In genomic region chr3:14397531-14397930, GRCh38 we compare ENCODE assay signal across 16 cellular contexts. TPM values are rescaled to one million over a fixed set of nuclear protein-coding genes. Genes with fewer than 3 reads are reported as not detected.
DNase-seq lines count a peak whose midpoint lies in the region; ATAC-seq, FAIRE-seq and TF ChIP-seq lines count a peak whose summit lies in the region.
"Had no signal": no experiment of that assay in that cellular context is flagged by ENCODE, and none has a peak within 500 bp of the region (broad histone marks: within the 10 kb centered on the region; RNA-seq: fewer than 3 reads in every experiment).

No MANE protein-coding gene starts in this region.

- no peak overlapping the region for H3K4me3 ChIP-seq in H1 (ENCODE audit: extremely low read depth in 1 of 4, insufficient read depth in 2 of 4, low read depth in 3 of 4, low read length in 4 of 4)
- H3K4me3 ChIP-seq in MM.1S (ENCODE audit: low read length): no peak overlapping the region
- no peak overlapping the region for H3K4me3 ChIP-seq in breast epithelium
- H3K4me3 ChIP-seq: Peyer's patch had no signal

- H3K36me3 Mint-ChIP-seq in stimulated activated naive CD8-positive, alpha-beta T cell treated with anti-CD3 and anti-CD28 coated beads, Interleukin-15, Interleukin-2, amounts not matched to agents 100 ng/mL and 50 ng/mL, for 24 hours (ENCODE audit: low read depth): no peaks in the 10 kb centered on the region
- H3K36me3 Mint-ChIP-seq in MCF 10A (ENCODE audit: insufficient read depth, unreplicated experiment): no peaks in the 10 kb centered on the region

- CTCF ChIA-PET in H1 (lab: Charles Lee; ENCODE audit: partially characterized antibody): interaction anchor here (4.3 kb wide), 1 partner anchor 136 kb away, joined by 17 read pairs; no protein-coding TSS in a partner anchor
- CTCF ChIA-PET in MCF 10A (lab: Yijun Ruan, JAX): interaction anchor here (0.6 kb wide), 1 partner anchor 1241 kb away, joined by 5 read pairs; no protein-coding TSS in a partner anchor

- H3K4me1 ChIP-seq in H1 (replicated peaks in 1 of 4; ENCODE audit: control insufficient read depth in 3 of 4, insufficient read depth in 4 of 4, low read length in 3 of 4): peaks cover 2 to 10% (median 7%) of the 10 kb centered on the region in 4 experiments; a peak in 6 of 7 replicates
- peaks cover 4% of the 10 kb centered on the region; the same call in 1 of the 2 replicates for H3K4me1 ChIP-seq in MM.1S (ENCODE audit: low read length)
- no peaks in the 10 kb centered on the region for H3K4me1 ChIP-seq in breast epithelium

- H3K23ac ChIP-seq in H1 (ENCODE audit: insufficient read length): no peak overlapping the region

- no peak overlapping the region for H4K91ac ChIP-seq in H1 (replicated peaks; ENCODE audit: insufficient read length, low read length)

- H3K4me2 ChIP-seq in H1 (ENCODE audit: insufficient read depth in 1 of 2, low read depth in 2 of 2, low read length in 2 of 2) (no peak overlapping the region), MM.1S (ENCODE audit: low read depth, low read length) (no peak overlapping the region)

- H3K4me3 Mint-ChIP-seq in stimulated activated naive CD8-positive, alpha-beta T cell treated with anti-CD3 and anti-CD28 coated beads, Interleukin-15, Interleukin-2, amounts not matched to agents 100 ng/mL and 50 ng/mL, for 24 hours: no peak overlapping the region
- no peak overlapping the region for H3K4me3 Mint-ChIP-seq in MCF 10A (ENCODE audit: unreplicated experiment)
- H3K4me3 Mint-ChIP-seq: B cell had no signal

- H3K18ac ChIP-seq in H1 (ENCODE audit: extremely low read depth, low read length): no peak overlapping the region

- H3K36me3 ChIP-seq in H1 (ENCODE audit: control insufficient read depth in 2 of 4, insufficient read depth in 4 of 4, low read length in 3 of 4) (no peaks in the 10 kb centered on the region; a peak in 1 of 8 replicates), MM.1S (replicated peaks; ENCODE audit: insufficient read depth, low read length) (no peaks in the 10 kb centered on the region), breast epithelium (no peaks in the 10 kb centered on the region)
- H3K36me3 ChIP-seq: Peyer's patch had no signal

- no peak overlapping the region for H4K8ac ChIP-seq in H1 (ENCODE audit: extremely low read depth, insufficient read depth, low read length)

- no peaks in the 10 kb centered on the region; the same call in 1 of the 2 replicates for H3K23me2 ChIP-seq in H1 (ENCODE audit: low read depth, low read length)

- H3K4ac ChIP-seq in H1 (replicated peaks; ENCODE audit: insufficient read length, low read depth, low read length): no peak overlapping the region

- peak overlapping the region; percentile 59 for H3K27ac Mint-ChIP-seq in stimulated activated naive CD8-positive, alpha-beta T cell treated with anti-CD3 and anti-CD28 coated beads, Interleukin-15, Interleukin-2, amounts not matched to agents 100 ng/mL and 50 ng/mL, for 24 hours
- no peak overlapping the region for H3K27ac Mint-ChIP-seq in MCF 10A (ENCODE audit: low read depth, unreplicated experiment)

- H3K27me3 ChIP-seq in H1 (replicated peaks in 1 of 4; ENCODE audit: control insufficient read depth in 3 of 4, extremely low read depth in 1 of 4, insufficient read depth in 3 of 4, low read length in 3 of 4) (no peaks in the 10 kb centered on the region), MM.1S (replicated peaks; ENCODE audit: insufficient read depth, low read length) (no peaks in the 10 kb centered on the region), breast epithelium (no peaks in the 10 kb centered on the region)
- H3K27me3 ChIP-seq: Peyer's patch had no signal

- no peak overlapping the region for H2AK5ac ChIP-seq in H1 (ENCODE audit: low read depth, low read length)

- H4K5ac ChIP-seq in H1 (ENCODE audit: insufficient read length, low read depth, low read length): no peak overlapping the region

- H2AFZ ChIP-seq in H1 (ENCODE audit: low read length) (no peak overlapping the region), MM.1S (ENCODE audit: low read length) (no peak overlapping the region)

- H3K9me3 Mint-ChIP-seq in stimulated activated naive CD8-positive, alpha-beta T cell treated with anti-CD3 and anti-CD28 coated beads, Interleukin-15, Interleukin-2, amounts not matched to agents 100 ng/mL and 50 ng/mL, for 24 hours: no peaks in the 10 kb centered on the region
- no peaks in the 10 kb centered on the region for H3K9me3 Mint-ChIP-seq in MCF 10A (ENCODE audit: unreplicated experiment)

- H3K9ac ChIP-seq in H1 (replicated peaks in 1 of 4; ENCODE audit: extremely low read depth in 1 of 4, low read depth in 3 of 4, low read length in 3 of 4) (no peak overlapping the region), MM.1S (ENCODE audit: low read length) (no peak overlapping the region)

- no peaks in the 10 kb centered on the region for H3K27me3 Mint-ChIP-seq in stimulated activated naive CD8-positive, alpha-beta T cell treated with anti-CD3 and anti-CD28 coated beads, Interleukin-15, Interleukin-2, amounts not matched to agents 100 ng/mL and 50 ng/mL, for 24 hours
- H3K27me3 Mint-ChIP-seq in MCF 10A (ENCODE audit: insufficient read depth, unreplicated experiment): no peaks in the 10 kb centered on the region
- H3K27me3 Mint-ChIP-seq: B cell had no signal

- no peaks in the 10 kb centered on the region for H4K20me1 ChIP-seq in H1 (replicated peaks in 1 of 2; ENCODE audit: control insufficient read depth in 1 of 2, insufficient read depth in 2 of 2, low read length in 2 of 2)
- no peaks in the 10 kb centered on the region for H4K20me1 ChIP-seq in MM.1S (ENCODE audit: insufficient read depth, low read length)

- H3K9me3 ChIP-seq in H1 (ENCODE audit: insufficient read depth in 2 of 2, low read depth in 1 of 2, low read length in 1 of 2) (no peaks in the 10 kb centered on the region), MM.1S (replicated peaks; ENCODE audit: insufficient read depth, low read length) (no peaks in the 10 kb centered on the region), breast epithelium (no peaks in the 10 kb centered on the region)
- H3K9me3 ChIP-seq: Peyer's patch had no signal

- no peak overlapping the region for H2BK120ac ChIP-seq in H1 (replicated peaks; ENCODE audit: low read depth, low read length)

- no peaks in the 10 kb centered on the region for H3K79me2 ChIP-seq in H1 (ENCODE audit: control insufficient read depth in 1 of 2, insufficient read depth in 2 of 2, low read length in 2 of 2)
- no peaks in the 10 kb centered on the region for H3K79me2 ChIP-seq in MM.1S (ENCODE audit: low read length)

- TF ChIP-seq CTCF in H1 (IDR thresholded peaks at IDR 0.05; ENCODE audit: control extremely low read depth in 1 of 3, insufficient read depth in 1 of 3, low read depth in 1 of 3, low read length in 3 of 3) (no peak), MCF 10A (IDR thresholded peaks at IDR 0.05; ENCODE audit: unreplicated experiment) (no peak), MM.1S (IDR thresholded peaks at IDR 0.05; ENCODE audit: low read length) (no peak), breast epithelium (IDR thresholded peaks at IDR 0.05) (no peak)

- H3K9me2 ChIP-seq in MM.1S (replicated peaks; ENCODE audit: insufficient read depth, low read length): no peaks in the 10 kb centered on the region

- H3K27ac ChIP-seq in H1 (ENCODE audit: low read depth, low read length): no peak overlapping the region
- no peak overlapping the region for H3K27ac ChIP-seq in MM.1S (ENCODE audit: low read length)
- H3K27ac ChIP-seq in breast epithelium: no peak overlapping the region
- H3K27ac ChIP-seq: Peyer's patch had no signal

- POLR2A ChIA-PET in H1 (lab: Charles Lee; ENCODE audit: partially characterized antibody): interaction anchor here (2.0 kb wide), 1 partner anchor 24 kb away, joined by 5 read pairs; no protein-coding TSS in a partner anchor
- POLR2A ChIA-PET in MCF 10A (lab: Yijun Ruan, JAX): no interaction called here

- 94% methylated on average over 3 of the region's 3 CpGs; no CpG with 5 or more reads in 1 of the 2 experiments for WGBS in H1 (ENCODE audit: extremely low coverage in 1 of 2, insufficient coverage in 1 of 2, insufficient read length in 1 of 2, insufficient replicate concordance in 2 of 2, low coverage in 1 of 2, low lambda C conversion rate in 2 of 2, missing lambda C conversion rate in 1 of 2), 2 experiments

- no TSS peak for BruUV-seq in MCF 10A (replicated peaks; lab: Mats Ljungman, UMichigan)

- 0 out of 2 replicates have a peak overlapping the region, but pooled peaks have one; percentile 7 for H2BK12ac ChIP-seq in H1 (ENCODE audit: low read depth, low read length)

- TF ChIP-seq EP300 in H1 (IDR thresholded peaks at IDR 0.05; ENCODE audit: borderline replicate concordance in 1 of 2, low read depth in 2 of 2, low read length in 2 of 2): no peak

- TF ChIP-seq RAD21 in H1 (IDR thresholded peaks at IDR 0.05 in 1 of 2, conservative IDR thresholded peaks at IDR 0.05 in 1 of 2; ENCODE audit: low read depth in 2 of 2, low read length in 2 of 2): no peak

- FAIRE-seq in H1 (lab: Jason Lieb, UNC): no peak
- FAIRE-seq: astrocyte had no signal

- H2BK5ac ChIP-seq in H1 (ENCODE audit: low read depth, low read length): no peak overlapping the region

- intact Hi-C loops in MCF 10A (cut with micrococcal nuclease): no loop called here
- intact Hi-C loops in breast epithelium (cut with DNase I; ENCODE audit: low total_unique reads): loop anchor here (2.0 to 10.0 kb wide), 2 partner anchors 27 to 93 kb away; no protein-coding TSS in a partner anchor

- no peak for ATAC-seq in stimulated activated naive CD8-positive, alpha-beta T cell treated with anti-CD3 and anti-CD28 coated beads, Interleukin-15, Interleukin-2, amounts not matched to agents 100 U/mL and 50 U/mL, for 24 hours
- ATAC-seq in HG02623 (IDR thresholded peaks at IDR 0.05; ENCODE audit: unreplicated experiment): no peak

- H3F3A ChIP-seq in MM.1S (ENCODE audit: insufficient read depth, low read length): peaks cover 4% of the 10 kb centered on the region

- H2BK15ac ChIP-seq in H1 (ENCODE audit: low read length): no peak overlapping the region

- no peaks in the 10 kb centered on the region for H3K79me1 ChIP-seq in H1 (ENCODE audit: low read depth, low read length)

- no peak for TF ChIP-seq POLR2A in H1 (IDR thresholded peaks at IDR 0.05; ENCODE audit: control extremely low read depth in 1 of 2, low read depth in 2 of 2, low read length in 2 of 2)
- TF ChIP-seq POLR2A in breast epithelium (IDR thresholded peaks at IDR 0.05): no peak

- peaks cover 19% of the 10 kb centered on the region for H3K4me1 Mint-ChIP-seq in stimulated activated naive CD8-positive, alpha-beta T cell treated with anti-CD3 and anti-CD28 coated beads, Interleukin-15, Interleukin-2, amounts not matched to agents 100 ng/mL and 50 ng/mL, for 24 hours (ENCODE audit: low read depth)
- no peaks in the 10 kb centered on the region for H3K4me1 Mint-ChIP-seq in MCF 10A (ENCODE audit: insufficient read depth, unreplicated experiment)

- H3K14ac ChIP-seq in H1 (ENCODE audit: insufficient read length): no peak overlapping the region

- H2BK20ac ChIP-seq in H1 (ENCODE audit: low read length): 0 out of 2 replicates have a peak overlapping the region, but pooled peaks have one; percentile 80

- DNase-seq in stimulated activated naive CD8-positive, alpha-beta T cell treated with anti-CD3 and anti-CD28 coated beads, Interleukin-15, Interleukin-2, amounts not matched to agents 100 U/mL and 50 U/mL, for 24 hours: no peak
- DNase-seq in NOMO-1 (lab: John Stamatoyannopoulos, UW; ENCODE audit: unreplicated experiment in 2 of 2): peak; percentile 40 to 46
- DNase-seq in H1 (ENCODE audit: low read depth in 1 of 2, low spot score in 2 of 2): no peak
- DNase-seq in MCF 10A (ENCODE audit: unreplicated experiment): no peak
- no peak for DNase-seq in MM.1S
- DNase-seq in breast epithelium (ENCODE audit: low spot score in 2 of 2): no peak
- DNase-seq: activated CD8-positive, alpha-beta memory T cell treated with anti-CD3 and anti-CD28 coated beads, Interleukin-2, amount 50 U/mL, for 48 hours; NCI-H1105; NCI-H226; Peyer's patch; stimulated activated CD4-positive, alpha-beta T cell treated with anti-CD3 and anti-CD28 coated beads, Interleukin-2, amount 100 ng/mL, for 48 hours; stimulated activated naive CD4-positive, alpha-beta T cell treated with Interleukin-2 at 50 U/mL for 16 hours had no signal

- H3K56ac ChIP-seq in H1 (replicated peaks; ENCODE audit: insufficient read length, low read depth, low read length): no peak overlapping the region

RNA-seq across cellular contexts. Expression of gene SLC6A6, which starts 4.9 kb away (rescaled TPM):
- 140 and 144 TPM in 2 replicates for total RNA-seq in H1 (2021; fragmentation: NEBNext Ultra II Directional; extraction: Animal tissue kit (Norgen Biotek cat#: 25700))
- polyA plus RNA-seq in H1 (2011; rRNA removed): 66.2 and 77.8 TPM in 2 replicates
- 69.0 TPM for polyA plus RNA-seq in H1 (2011; cell fraction: cytosol; rRNA removed)
- polyA plus RNA-seq in H1 (2011; cell fraction: nucleus; rRNA removed): 164 TPM
- polyA plus RNA-seq in H1 (2012, experiment 1 of 2): 61.4 to 78.1 TPM (median 74.2 TPM) in 4 replicates
- 45.2 TPM for polyA plus RNA-seq in H1 (2012, experiment 2 of 2)
- polyA plus RNA-seq in H1 (2013, experiment 1 of 2): 158 TPM
- 135 TPM for polyA plus RNA-seq in H1 (2013, experiment 2 of 2)
- 242 and 245 TPM in 2 replicates for polyA minus RNA-seq in H1 (2011; rRNA and poly(A)+ RNA removed)
- polyA minus RNA-seq in H1 (2011; cell fraction: cytosol; rRNA and poly(A)+ RNA removed): 135 TPM
- polyA minus RNA-seq in H1 (2011; cell fraction: nucleus; rRNA and poly(A)+ RNA removed): 104 TPM
- total RNA-seq in MCF 10A (2022) (4.6 and 7.6 TPM in 2 replicates), breast epithelium (10 to 100 TPM; 22.1 to 52.4 (median 27.5) TPM)

Comparison
In these comparisons a context has a peak if more than half of its experiments do, and no peak if none do; other contexts are left out.
1. DNase-seq: peak in NOMO-1 (2 of 2); none in stimulated activated naive CD8-positive, alpha-beta T cell treated with anti-CD3 and anti-CD28 coated beads, Interleukin-15, Interleukin-2, amounts not matched to agents 100 U/mL and 50 U/mL, for 24 hours (single experiment), H1 (0 of 2), MCF 10A (single experiment), MM.1S (single experiment) and breast epithelium (0 of 2).